8 cellular contexts compared by ENCODE assay signal in the genomic region with DNA sequence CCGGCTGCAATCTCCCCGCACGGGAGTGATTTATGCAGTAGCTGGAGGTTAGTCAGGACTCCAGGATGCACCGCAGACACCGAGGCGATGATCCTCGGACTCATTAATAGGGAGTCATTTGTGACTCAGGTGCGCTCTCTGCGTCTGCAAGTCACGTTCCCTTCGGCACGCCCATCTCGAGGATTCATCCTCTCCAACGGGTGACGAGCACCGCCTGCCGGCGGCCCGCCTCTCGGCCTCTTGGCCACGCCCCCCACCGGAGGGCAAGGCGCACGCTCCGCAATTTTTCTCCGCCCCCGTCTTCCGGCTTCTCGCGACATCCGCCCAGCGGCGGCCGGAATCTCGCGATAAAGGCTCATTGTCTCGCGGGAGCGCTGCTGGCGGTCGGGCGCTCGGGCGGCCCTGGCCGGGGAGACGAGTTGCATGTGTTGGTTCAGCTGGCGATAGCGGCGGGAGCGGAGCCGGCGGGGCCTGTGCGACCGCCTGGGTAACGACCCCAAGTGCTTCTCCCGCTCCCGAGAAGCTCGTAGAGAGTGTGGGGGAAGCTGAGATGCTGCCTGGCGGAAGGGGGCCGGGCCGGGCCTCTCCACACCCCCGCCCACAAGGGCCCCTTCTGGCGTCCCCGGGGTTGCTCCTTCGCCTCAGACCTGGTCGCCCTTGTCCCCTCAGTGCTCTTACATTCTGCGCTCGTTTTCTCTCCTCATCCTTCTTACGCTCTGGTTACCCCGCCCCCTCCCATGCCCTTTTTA.
DNase-seq lines count a peak whose midpoint lies in the region; ATAC-seq lines count a peak whose summit lies in the region.

A gene with protein sequence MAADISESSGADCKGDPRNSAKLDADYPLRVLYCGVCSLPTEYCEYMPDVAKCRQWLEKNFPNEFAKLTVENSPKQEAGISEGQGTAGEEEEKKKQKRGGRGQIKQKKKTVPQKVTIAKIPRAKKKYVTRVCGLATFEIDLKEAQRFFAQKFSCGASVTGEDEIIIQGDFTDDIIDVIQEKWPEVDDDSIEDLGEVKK (plus strand): TSS at position 361 of the 749 bp plus-strand sequence. CDS start 878 bp downstream, outside the sequence.

- peak; percentile 90 for ATAC-seq in GM19043 (IDR thresholded peaks at IDR 0.05; ENCODE audit: low read depth, unreplicated experiment)
- peak; percentile 93 for ATAC-seq in HG03378 (IDR thresholded peaks at IDR 0.05; ENCODE audit: unreplicated experiment)

- DNase-seq in Ammon's horn (ENCODE audit: low spot score) (peak; percentile 95), NCI-H446 treated with DMSO at 0.1 percent for 48 hours (lab: John Stamatoyannopoulos, UW) (peak; percentile 92), cerebellar nuclear complex (lab: John Stamatoyannopoulos, UW) (peak; percentile 70 to 94), islet precursor cell (peak; percentile 100)
- peak; percentile 100 for DNase-seq in activated CD4-positive, CD25-positive, alpha-beta regulatory T cell treated with anti-CD3 and anti-CD28 coated beads, Interleukin-2, amount 50 U/mL, for 72 hours
- DNase-seq in stimulated activated CD4-positive, alpha-beta T cell treated with anti-CD3 and anti-CD28 coated beads, Interleukin-12 subunit alpha, Interleukin-12 subunit beta, amount 100 ng/mL, for 48 hours (ENCODE audit: low read depth in 2 of 3, low spot score in 1 of 3), result peak; percentile 99 to 100 (median 99)

Comparison
In these comparisons a context has a peak if more than half of its experiments do, and no peak if none do; other contexts are left out.
1. Peak in every context shown above with its lines: DNase-seq and ATAC-seq.